In the genomic region with DNA sequence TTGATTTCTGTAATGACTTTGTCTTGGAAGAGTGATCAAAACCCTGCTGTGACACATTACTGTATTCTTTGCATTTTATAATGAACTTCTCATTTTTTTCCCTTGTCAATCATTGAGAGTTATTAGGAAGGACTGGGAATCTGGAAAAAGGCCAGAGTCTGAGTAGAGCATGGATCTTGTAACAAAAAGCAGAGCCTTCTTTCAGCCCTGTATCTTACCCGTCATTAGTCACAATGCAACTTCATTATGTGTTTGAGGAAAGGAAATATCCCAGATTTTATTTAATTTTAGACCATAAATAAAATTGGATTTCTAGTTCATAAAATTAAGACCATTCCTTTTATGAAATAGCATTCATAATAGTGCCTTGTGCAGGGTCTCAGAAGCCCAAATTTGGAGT, we compare ENCODE assay signal across 19 cellular contexts.
A peak's percentile ranks its signal among the peaks of the same experiment; 100 is the strongest.
DNase-seq lines count a peak whose midpoint lies in the region; ATAC-seq and TF ChIP-seq lines count a peak whose summit lies in the region.
"Had no signal": no experiment of that assay in that cellular context is flagged by ENCODE, and none has a peak within 500 bp of the region (broad histone marks: within the 10 kb centered on the region; RNA-seq: fewer than 3 reads in every experiment).

No MANE protein-coding gene starts in this region.

- no peak overlapping the region for H3K27ac Mint-ChIP-seq in endothelial cell (ENCODE audit: unreplicated experiment)
- H3K27ac Mint-ChIP-seq: CD14-positive monocyte; CD4-positive, alpha-beta memory T cell; HFFc6 had no signal

- H3K27me3 Mint-ChIP-seq in endothelial cell (ENCODE audit: unreplicated experiment) = no peaks in the 10 kb centered on the region

- peaks cover 3% of the 10 kb centered on the region for H3K4me1 Mint-ChIP-seq in endothelial cell (ENCODE audit: unreplicated experiment)
- H3K4me1 Mint-ChIP-seq: CD14-positive monocyte had no signal

- H3K4me3 Mint-ChIP-seq in endothelial cell (ENCODE audit: unreplicated experiment) = no peak overlapping the region
- H3K4me3 Mint-ChIP-seq: CD14-positive monocyte; CD4-positive, alpha-beta memory T cell; HFFc6 had no signal

- H3K9me3 Mint-ChIP-seq in endothelial cell (ENCODE audit: unreplicated experiment) = no peaks in the 10 kb centered on the region
- H3K9me3 Mint-ChIP-seq: CD4-positive, alpha-beta memory T cell; HFFc6 had no signal

- DNase-seq in NCI-H2171 treated with DMSO at 0.1 percent for 48 hours (lab: John Stamatoyannopoulos, UW) (peak; percentile 0), NCI-H2171 (lab: John Stamatoyannopoulos, UW) (no peak), NCI-H69 (lab: John Stamatoyannopoulos, UW) (peak; percentile 25), amniotic epithelial cell (ENCODE audit: low read depth) (peak; percentile 31), NCI-H526 treated with DMSO at 0.1 percent for 48 hours (lab: John Stamatoyannopoulos, UW) (no peak), endothelial cell (ENCODE audit: low spot score) (no peak)
- DNase-seq: AML-193; CD4-positive, alpha-beta memory T cell; DMS153; DMS79; GDM1; GOT3; H7; HFFc6; IMR-90 had no signal

- ATAC-seq in GM19023 (IDR thresholded peaks at IDR 0.05; ENCODE audit: unreplicated experiment) = no peak
- ATAC-seq: A549, HCT116 had no signal

- no peaks in the 10 kb centered on the region for H3K36me3 Mint-ChIP-seq in endothelial cell (ENCODE audit: low read depth, unreplicated experiment)
- H3K36me3 Mint-ChIP-seq: CD14-positive monocyte; CD4-positive, alpha-beta memory T cell had no signal

- TF ChIP-seq CTCF in endothelial cell (IDR thresholded peaks at IDR 0.05; ENCODE audit: unreplicated experiment) = no peak

Comparison
In these comparisons a context has a peak if more than half of its experiments do, and no peak if none do; other contexts are left out.
1. DNase-seq: peak in NCI-H2171 treated with DMSO at 0.1 percent for 48 hours (single experiment), NCI-H69 (single experiment) and amniotic epithelial cell (single experiment); none in NCI-H2171 (single experiment), NCI-H526 treated with DMSO at 0.1 percent for 48 hours (single experiment) and endothelial cell (single experiment).